In the genomic region with DNA sequence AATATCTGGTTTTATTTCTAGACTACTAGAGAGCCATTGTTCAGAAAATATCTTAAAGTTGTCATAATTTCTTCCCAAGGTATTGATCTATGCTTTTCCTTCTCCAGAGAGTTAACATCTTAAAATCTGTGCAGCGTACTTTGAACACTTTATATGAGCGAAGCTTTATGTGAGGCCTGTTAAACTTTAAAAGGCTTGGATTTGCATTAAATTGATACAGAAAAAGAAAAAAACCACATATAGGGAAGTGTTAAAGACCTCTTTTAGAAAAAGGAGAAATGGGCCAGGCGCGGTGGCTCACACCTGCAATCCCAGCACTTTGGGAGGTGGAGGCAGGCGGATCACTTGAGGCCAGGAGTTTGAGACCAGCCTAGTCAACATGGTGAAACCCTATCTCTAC, we compare ENCODE assay signal across 9 cellular contexts. TPM values are rescaled to one million over a fixed set of nuclear protein-coding genes. Genes with fewer than 3 reads are reported as not detected.
DNase-seq lines count a peak whose midpoint lies in the region; ATAC-seq and TF ChIP-seq lines count a peak whose summit lies in the region.
"Had no signal": no experiment of that assay in that cellular context is flagged by ENCODE, and none has a peak within 500 bp of the region (broad histone marks: within the 10 kb centered on the region; RNA-seq: fewer than 3 reads in every experiment).

No MANE protein-coding gene starts in this region.

- DNase-seq in Calu3 = no peak
- DNase-seq in PC-9 = no peak
- no peak for DNase-seq in endodermal cell
- no peak for DNase-seq in NCI-H345 (lab: John Stamatoyannopoulos, UW)
- no peak for DNase-seq in NCI-H2227 (lab: John Stamatoyannopoulos, UW; ENCODE audit: unreplicated experiment)
- DNase-seq: SIG-M5 had no signal

- H3K9ac ChIP-seq in endodermal cell (ENCODE audit: extremely low read depth, low read length, poor library complexity, severe bottlenecking) = no peak overlapping the region
- H3K9ac ChIP-seq in rectal smooth muscle tissue (ENCODE audit: low read length) = no peak overlapping the region

- CTCF ChIA-PET in Calu3 (lab: Charles Lee) = interaction anchor here (0.7 kb wide), 1 partner anchor 63 kb away, joined by 3 read pairs; no protein-coding TSS in a partner anchor
- CTCF ChIA-PET in PC-9 (lab: Charles Lee) = interaction anchor here (0.7 kb wide), 1 partner anchor 50 kb away, joined by 4 read pairs; no protein-coding TSS in a partner anchor

- WGBS in endodermal cell (ENCODE audit: insufficient coverage in 1 of 2, insufficient read length in 1 of 2), 2 experiments = 92 to 95% methylated on average over 3 to 5 of the region's 5 CpGs

- intact Hi-C loops in Calu3 (cut with micrococcal nuclease; ENCODE audit: unreplicated experiment) = loop anchor here (5.0 kb wide), 1 partner anchor 71 kb away; no protein-coding TSS in a partner anchor
- intact Hi-C loops in PC-9 (cut with micrococcal nuclease; ENCODE audit: unreplicated experiment) = no loop called here

- peak overlapping the region; percentile 84 for H3K4me2 ChIP-seq in PC-9

- H3K27ac ChIP-seq in PC-9 = no peak overlapping the region
- H3K27ac ChIP-seq in endodermal cell (ENCODE audit: low read depth, low read length) = no peak overlapping the region
- H3K27ac ChIP-seq in rectal smooth muscle tissue (ENCODE audit: low read depth, low read length) = no peak overlapping the region

- ATAC-seq in GM18907 (IDR thresholded peaks at IDR 0.05; ENCODE audit: unreplicated experiment) = no peak
- ATAC-seq in GM18520 (IDR thresholded peaks at IDR 0.05; ENCODE audit: unreplicated experiment) = no peak

- H3K9me3 Mint-ChIP-seq in Calu3 (ENCODE audit: low read depth, unreplicated experiment) (no peaks in the 10 kb centered on the region), endodermal cell (no peaks in the 10 kb centered on the region)

- no peaks in the 10 kb centered on the region for H3K4me1 Mint-ChIP-seq in Calu3 (ENCODE audit: low read depth, unreplicated experiment)
- no peaks in the 10 kb centered on the region for H3K4me1 Mint-ChIP-seq in endodermal cell

- H3F3A ChIP-seq in PC-9 (ENCODE audit: insufficient read depth, low read depth) = no peaks in the 10 kb centered on the region

- H2AFZ ChIP-seq in PC-9 = no peak overlapping the region

- no peaks in the 10 kb centered on the region for H4K20me1 ChIP-seq in PC-9 (ENCODE audit: insufficient read depth)

- no peaks in the 10 kb centered on the region for H3K9me2 ChIP-seq in PC-9 (ENCODE audit: insufficient read depth)

- TF ChIP-seq CTCF in Calu3 (IDR thresholded peaks at IDR 0.05; ENCODE audit: unreplicated experiment) = peak; percentile 4
- no peak; the same call in 1 of the 2 replicates for TF ChIP-seq CTCF in PC-9 (conservative IDR thresholded peaks at IDR 0.05)
- peak; percentile 8 for TF ChIP-seq CTCF in endodermal cell (conservative IDR thresholded peaks at IDR 0.05)

- no peaks in the 10 kb centered on the region for H3K79me2 ChIP-seq in PC-9 (ENCODE audit: low read depth)

- H3K36me3 Mint-ChIP-seq in Calu3 (ENCODE audit: insufficient read depth, unreplicated experiment) (no peaks in the 10 kb centered on the region), endodermal cell (ENCODE audit: low read depth) (peaks cover 3% of the 10 kb centered on the region)

- no peaks in the 10 kb centered on the region for H3K36me3 ChIP-seq in PC-9 (ENCODE audit: low read depth)
- no peaks in the 10 kb centered on the region for H3K36me3 ChIP-seq in endodermal cell (ENCODE audit: control insufficient read depth, insufficient read depth, low read length)
- peaks cover 9% of the 10 kb centered on the region for H3K36me3 ChIP-seq in rectal smooth muscle tissue (ENCODE audit: control insufficient read depth, insufficient read depth, low read length)

- H3K27me3 Mint-ChIP-seq in Calu3 (ENCODE audit: unreplicated experiment) = no peaks in the 10 kb centered on the region
- no peaks in the 10 kb centered on the region for H3K27me3 Mint-ChIP-seq in endodermal cell (ENCODE audit: insufficient read depth)

- H3K4me3 Mint-ChIP-seq in Calu3 (ENCODE audit: low read depth, unreplicated experiment) (peak overlapping the region; percentile 54), endodermal cell (no peak overlapping the region)

- H3K27me3 ChIP-seq in PC-9 (ENCODE audit: insufficient read depth, low read depth) (no peaks in the 10 kb centered on the region), endodermal cell (ENCODE audit: control insufficient read depth, insufficient read depth, low read length, poor library complexity, severe bottlenecking) (no peaks in the 10 kb centered on the region), rectal smooth muscle tissue (ENCODE audit: control insufficient read depth, insufficient read depth, low read length) (no peaks in the 10 kb centered on the region)

- H3K9me3 ChIP-seq in PC-9 (ENCODE audit: insufficient read depth, low read depth) = no peaks in the 10 kb centered on the region
- no peaks in the 10 kb centered on the region for H3K9me3 ChIP-seq in endodermal cell (ENCODE audit: control insufficient read depth, low read length)

- no peak overlapping the region for H3K4me3 ChIP-seq in PC-9
- H3K4me3 ChIP-seq in endodermal cell (ENCODE audit: low read length) = no peak overlapping the region
- H3K4me3 ChIP-seq in rectal smooth muscle tissue (ENCODE audit: low read length) = peak overlapping the region; percentile 80

- H3K27ac Mint-ChIP-seq in Calu3 (ENCODE audit: unreplicated experiment) (no peak overlapping the region), endodermal cell (no peak overlapping the region)

- POLR2A ChIA-PET in PC-9 (lab: Charles Lee; ENCODE audit: unreplicated experiment) = interaction anchor here (1.0 kb wide), 1 partner anchor 59 kb away, joined by 5 read pairs; no protein-coding TSS in a partner anchor

- H3K4me1 ChIP-seq in PC-9 (replicated peaks; ENCODE audit: insufficient read depth) (no peaks in the 10 kb centered on the region), endodermal cell (ENCODE audit: control insufficient read depth, insufficient read depth, low read length) (no peaks in the 10 kb centered on the region), rectal smooth muscle tissue (ENCODE audit: control insufficient read depth, insufficient read depth, low read length) (no peaks in the 10 kb centered on the region)

- BruUV-seq in Calu3 (replicated peaks; lab: Mats Ljungman, UMichigan) = no TSS peak
- BruUV-seq in PC-9 (replicated peaks; lab: Mats Ljungman, UMichigan) = no TSS peak

RNA-seq across cellular contexts. Expression of gene MORC3, which starts 59.2 kb away (rescaled TPM):
- total RNA-seq in Calu3 (2022) (18.2 and 20.2 TPM in 2 replicates), PC-9 (2021) (15.9 and 17.5 TPM in 2 replicates), endodermal cell (10 to 100 TPM; 17.8 to 23.3 TPM)
- 21.3 TPM for polyA plus RNA-seq in endodermal cell (2013, experiment 1 of 2)
- 22.7 TPM for polyA plus RNA-seq in endodermal cell (2013, experiment 2 of 2)
